In genomic region chr15:74176262-74177208, GRCh38 we compare ENCODE assay signal across 16 cellular contexts. TPM values are rescaled to one million over a fixed set of nuclear protein-coding genes. Genes with fewer than 3 reads are reported as not detected.
DNase-seq lines count a peak whose midpoint lies in the region; ATAC-seq and TF ChIP-seq lines count a peak whose summit lies in the region.
"Had no signal": no experiment of that assay in that cellular context is flagged by ENCODE, and none has a peak within 500 bp of the region (broad histone marks: within the 10 kb centered on the region; RNA-seq: fewer than 3 reads in every experiment).

No MANE protein-coding gene starts in this region.

- no peak for TF ChIP-seq POLR2A in IMR-90 (IDR thresholded peaks at IDR 0.05; ENCODE audit: low read depth, low read length)
- TF ChIP-seq POLR2A in testis (IDR thresholded peaks at IDR 0.05): no peak

- 70% methylated on average over 6 of the region's 10 CpGs; no CpG with 5 or more reads in 1 of the 2 experiments for WGBS in IMR-90 (ENCODE audit: extremely low coverage in 2 of 2, insufficient read length in 1 of 2), 2 experiments
- WGBS in testis, 2 donors: 60 to 74% methylated on average over 9 to 10 of the region's 10 CpGs

- H3K36me3 Mint-ChIP-seq in chondrocyte (ENCODE audit: low read depth): peaks cover 5% of the 10 kb centered on the region
- H3K36me3 Mint-ChIP-seq in osteocyte (ENCODE audit: unreplicated experiment): peaks cover 7% of the 10 kb centered on the region
- no peaks in the 10 kb centered on the region for H3K36me3 Mint-ChIP-seq in activated naive CD4-positive, alpha-beta T cell treated with anti-CD3 and anti-CD28 coated beads, Interleukin-2, amount 50 U/mL, for 72 hours

- H3K9me3 Mint-ChIP-seq in chondrocyte (ENCODE audit: low read depth): no peaks in the 10 kb centered on the region
- H3K9me3 Mint-ChIP-seq in osteocyte (ENCODE audit: unreplicated experiment): no peaks in the 10 kb centered on the region
- H3K9me3 Mint-ChIP-seq in activated naive CD4-positive, alpha-beta T cell treated with anti-CD3 and anti-CD28 coated beads, Interleukin-2, amount 50 U/mL, for 72 hours: no peaks in the 10 kb centered on the region
- H3K9me3 Mint-ChIP-seq: CD4-positive, alpha-beta T cell had no signal

- no peak for DNase-seq in IMR-90
- DNase-seq in chondrocyte (ENCODE audit: low spot score): peak; percentile 66
- DNase-seq in osteocyte (ENCODE audit: extremely low spot score, unreplicated experiment): no peak
- no peak for DNase-seq in activated naive CD4-positive, alpha-beta T cell treated with anti-CD3 and anti-CD28 coated beads, Interleukin-2, amount 50 U/mL, for 72 hours (ENCODE audit: low spot score in 2 of 2)
- no peak for DNase-seq in testis
- no peak for DNase-seq in SW 1271 (lab: John Stamatoyannopoulos, UW)
- DNase-seq: activated CD4-positive, alpha-beta T cell treated with anti-CD3 and anti-CD28 coated beads for 48 hours; activated naive CD4-positive, alpha-beta T cell; CD4-positive, alpha-beta T cell; HCEC 1CT; NCI-H510A treated with DMSO at 0.1 percent for 48 hours; stimulated activated CD4-positive, alpha-beta T cell treated with anti-CD3 and anti-CD28 coated beads, Interleukin-12 subunit alpha, Interleukin-12 subunit beta, amount 100 ng/mL, for 4 hours had no signal

- no peaks in the 10 kb centered on the region for H3K79me1 ChIP-seq in IMR-90 (ENCODE audit: low read depth in 1 of 2, low read length in 2 of 2)

- ATAC-seq in IMR-90 (ENCODE audit: low read depth): no peak
- ATAC-seq in activated naive CD4-positive, alpha-beta T cell treated with anti-CD3 and anti-CD28 coated beads, Interleukin-2, amount 50 U/mL, for 72 hours: no peak

- H3K27me3 Mint-ChIP-seq in chondrocyte (ENCODE audit: low read depth) (no peaks in the 10 kb centered on the region), osteocyte (ENCODE audit: unreplicated experiment) (no peaks in the 10 kb centered on the region)
- H3K27me3 Mint-ChIP-seq: CD4-positive, alpha-beta T cell had no signal

- H3K18ac ChIP-seq in IMR-90 (ENCODE audit: low read depth, low read length): no peak overlapping the region

- peaks cover 29% of the 10 kb centered on the region for H3K9me1 ChIP-seq in IMR-90 (ENCODE audit: insufficient read depth, low read length)

- H2BK120ac ChIP-seq in IMR-90 (ENCODE audit: low read depth, low read length): no peak overlapping the region; the same call in 1 of the 2 replicates

- H2BK20ac ChIP-seq in IMR-90 (ENCODE audit: low read depth, low read length): no peak overlapping the region

- no peak overlapping the region for H3K23ac ChIP-seq in IMR-90 (ENCODE audit: low read depth, low read length)

- in situ Hi-C loops in IMR-90 (cut with MboI; ENCODE audit: low sequenced_read_pairs): no loop called here

- no peak overlapping the region for H4K5ac ChIP-seq in IMR-90 (ENCODE audit: low read depth, low read length)

- H3K4me3 ChIP-seq in IMR-90 (ENCODE audit: insufficient read depth, low read depth, low read length): no peak overlapping the region
- H3K4me3 ChIP-seq in testis: no peak overlapping the region
- H3K4me3 ChIP-seq: SJSA1 had no signal

- no peak overlapping the region for H3K9ac ChIP-seq in IMR-90 (ENCODE audit: low read depth, low read length)

- H3K4me1 ChIP-seq in IMR-90 (ENCODE audit: control insufficient read depth, insufficient read depth, low read length) (peaks cover 37% of the 10 kb centered on the region), testis (peaks cover 56% of the 10 kb centered on the region)

- H2AK5ac ChIP-seq in IMR-90 (ENCODE audit: low read depth, low read length): peak overlapping the region; percentile 30; the same call in 1 of the 2 replicates

- H3K27ac ChIP-seq in IMR-90 (ENCODE audit: insufficient read depth, low read length) (no peak overlapping the region), testis (peak overlapping the region in 1 of 2 donors; percentile 66)
- H3K27ac ChIP-seq: SJSA1 had no signal

- POLR2A ChIA-PET in IMR-90 (lab: Charles Lee; ENCODE audit: unreplicated experiment): no interaction called here

- no peak overlapping the region for H2BK15ac ChIP-seq in IMR-90 (ENCODE audit: low read depth, low read length)

- BruUV-seq in IMR-90 (replicated peaks; lab: Mats Ljungman, UMichigan): no TSS peak

- H2AFZ ChIP-seq in IMR-90 (replicated peaks; ENCODE audit: low read length, poor library complexity): peak overlapping the region; percentile 37

- no peak overlapping the region for H4K91ac ChIP-seq in IMR-90 (ENCODE audit: insufficient read depth, low read depth, low read length)

- no peak overlapping the region for H2AK9ac ChIP-seq in IMR-90 (replicated peaks; ENCODE audit: low read depth, low read length, poor library complexity)

- intact Hi-C loops in IMR-90 (cut with micrococcal nuclease) (no loop called here), testis (cut with DNase I; ENCODE audit: low total_unique reads) (no loop called here)

- no peak overlapping the region for H3K4ac ChIP-seq in IMR-90 (ENCODE audit: low read depth, low read length)

- H3K14ac ChIP-seq in IMR-90 (replicated peaks; ENCODE audit: low read depth, low read length): no peak overlapping the region

- H3K27me3 ChIP-seq in IMR-90 (ENCODE audit: control insufficient read depth, insufficient read depth, low read length) (peaks cover 2% of the 10 kb centered on the region; the same call in 1 of the 2 replicates), testis (no peaks in the 10 kb centered on the region)
- H3K27me3 ChIP-seq: SJSA1 had no signal

- H3K4me1 Mint-ChIP-seq in chondrocyte (ENCODE audit: low read depth): peaks cover 95% of the 10 kb centered on the region
- H3K4me1 Mint-ChIP-seq in osteocyte (ENCODE audit: unreplicated experiment): peaks cover 95% of the 10 kb centered on the region

- peak overlapping the region; percentile 33 for H3K4me3 Mint-ChIP-seq in chondrocyte (ENCODE audit: unreplicated experiment)
- peak overlapping the region; percentile 60 for H3K4me3 Mint-ChIP-seq in osteocyte (ENCODE audit: unreplicated experiment)
- H3K4me3 Mint-ChIP-seq: CD4-positive, alpha-beta T cell had no signal

- no peak for TF ChIP-seq CTCF in IMR-90 (conservative IDR thresholded peaks at IDR 0.05; ENCODE audit: low read depth, low read length)
- TF ChIP-seq CTCF in chondrocyte (IDR thresholded peaks at IDR 0.05): no peak
- no peak for TF ChIP-seq CTCF in osteocyte (IDR thresholded peaks at IDR 0.05)
- no peak for TF ChIP-seq CTCF in testis (IDR thresholded peaks at IDR 0.05)

- CTCF ChIA-PET in IMR-90 (lab: Yijun Ruan, JAX): no interaction called here

- no peak overlapping the region for H3K56ac ChIP-seq in IMR-90 (ENCODE audit: extremely low read depth, insufficient read depth, low read length)

- peak overlapping the region; percentile 33 for H3K27ac Mint-ChIP-seq in chondrocyte (ENCODE audit: unreplicated experiment)
- H3K27ac Mint-ChIP-seq in osteocyte (ENCODE audit: unreplicated experiment): peak overlapping the region; percentile 95
- H3K27ac Mint-ChIP-seq in activated naive CD4-positive, alpha-beta T cell treated with anti-CD3 and anti-CD28 coated beads, Interleukin-2, amount 50 U/mL, for 72 hours: peak overlapping the region in 1 of 2 donors; percentile 3
- H3K27ac Mint-ChIP-seq: CD4-positive, alpha-beta T cell had no signal

- H2BK5ac ChIP-seq in IMR-90 (ENCODE audit: low read depth, low read length, poor library complexity, severe bottlenecking): no peak overlapping the region

- no peak overlapping the region for H4K8ac ChIP-seq in IMR-90 (ENCODE audit: low read depth in 2 of 2, low read length in 2 of 2)

- dilution Hi-C loops in IMR-90 (cut with HindIII; ENCODE audit: low sequenced_read_pairs, unreplicated experiment): no loop called here

- H4K20me1 ChIP-seq in IMR-90 (ENCODE audit: insufficient read depth, low read length): peaks cover 6% of the 10 kb centered on the region; the same call in 1 of the 2 replicates

- no peak for TF ChIP-seq RAD21 in IMR-90 (IDR thresholded peaks at IDR 0.05; ENCODE audit: low read length)

- H3K36me3 ChIP-seq in IMR-90 (ENCODE audit: control insufficient read depth, insufficient read depth, low read length): no peaks in the 10 kb centered on the region
- H3K36me3 ChIP-seq in testis (ENCODE audit: low read depth, missing control alignments): no peaks in the 10 kb centered on the region
- H3K36me3 ChIP-seq: SJSA1 had no signal

- no peak overlapping the region for H3K4me2 ChIP-seq in IMR-90 (ENCODE audit: low read depth, low read length)

- H3K9me3 ChIP-seq in IMR-90 (ENCODE audit: control insufficient read depth, insufficient read depth, low read length) (no peaks in the 10 kb centered on the region), testis (no peaks in the 10 kb centered on the region)
- H3K9me3 ChIP-seq: SJSA1 had no signal

RNA-seq across cellular contexts. Expression of gene ISLR, which starts 3.0 kb away (rescaled TPM):
- under 0.01 TPM in 2 replicates for total RNA-seq in IMR-90 (2012; rRNA removed)
- 0.79 and 1.0 TPM in 2 replicates for polyA plus RNA-seq in IMR-90 (2012; rRNA removed)
- polyA plus RNA-seq in IMR-90 (2012; cell fraction: cytosol; rRNA removed): 0.53 and 2.1 TPM in 2 replicates
- 0.40 and 0.44 TPM in 2 replicates for polyA plus RNA-seq in IMR-90 (2012; cell fraction: nucleus; rRNA removed; ENCODE audit: low replicate concordance)
- total RNA-seq in chondrocyte: 49.6 to 143 TPM (median 53.3 TPM) in 3 replicates
- 108 and 110 TPM in 2 replicates for total RNA-seq in osteocyte
- total RNA-seq in activated naive CD4-positive, alpha-beta T cell treated with anti-CD3 and anti-CD28 coated beads, Interleukin-2, amount 50 U/mL, for 72 hours: not detected
- 10 to 100 TPM; 24.0 to 39.5 TPM for total RNA-seq in testis
- 73.7 TPM for polyA plus RNA-seq in testis (ENCODE audit: insufficient read depth, low read depth, low replicate concordance)
- total RNA-seq: CD4-positive, alpha-beta T cell; dermis microvascular lymphatic vessel endothelial cell; mononuclear cell; SJSA1 had no signal

RNA-seq across cellular contexts. Expression of gene STRA6, which starts 26.1 kb away (rescaled TPM):
- total RNA-seq in IMR-90 (2012; rRNA removed) (not detected in 2 replicates), chondrocyte (4.9 to 12.7 TPM (median 5.4 TPM) in 3 replicates), osteocyte (23.2 and 25.8 TPM in 2 replicates), testis (1 to 10 TPM; 4.1 to 9.3 TPM)
- polyA plus RNA-seq in IMR-90 (2012; rRNA removed) (0.14 and 0.17 TPM in 2 replicates), testis (ENCODE audit: insufficient read depth, low read depth, low replicate concordance) (14.1 TPM)
- polyA plus RNA-seq in IMR-90 (2012; cell fraction: cytosol; rRNA removed): 0.11 TPM in 1 of 2 replicates, not detected in the other
- polyA plus RNA-seq in IMR-90 (2012; cell fraction: nucleus; rRNA removed; ENCODE audit: low replicate concordance): 0.37 and 0.60 TPM in 2 replicates
- under 1 TPM in 1 of 2 donors, not detected in 1; 0.14 TPM for total RNA-seq in activated naive CD4-positive, alpha-beta T cell treated with anti-CD3 and anti-CD28 coated beads, Interleukin-2, amount 50 U/mL, for 72 hours
- total RNA-seq: CD4-positive, alpha-beta T cell; mononuclear cell had no signal

RNA-seq across cellular contexts. Expression of gene ISLR2, which starts 46.1 kb away (rescaled TPM):
- total RNA-seq in IMR-90 (2012; rRNA removed) (not detected in 2 replicates), chondrocyte (2.9 to 4.9 TPM (median 3.2 TPM) in 3 replicates), osteocyte (6.1 TPM in 2 replicates), testis (10 to 100 TPM; 12.8 to 17.7 TPM)
- polyA plus RNA-seq in IMR-90 (2012; rRNA removed) (not detected in 2 replicates), testis (ENCODE audit: insufficient read depth, low read depth, low replicate concordance) (26.1 TPM)
- polyA plus RNA-seq in IMR-90 (2012; cell fraction: cytosol; rRNA removed): not detected in 2 replicates
- polyA plus RNA-seq in IMR-90 (2012; cell fraction: nucleus; rRNA removed; ENCODE audit: low replicate concordance): not detected in 2 replicates
- not detected for total RNA-seq in activated naive CD4-positive, alpha-beta T cell treated with anti-CD3 and anti-CD28 coated beads, Interleukin-2, amount 50 U/mL, for 72 hours
- total RNA-seq: CD4-positive, alpha-beta T cell; mononuclear cell; SJSA1 had no signal

RNA-seq across cellular contexts. Expression of gene CCDC33, which starts 59.6 kb away (rescaled TPM):
- not detected in 2 replicates for total RNA-seq in IMR-90 (2012; rRNA removed)
- polyA plus RNA-seq in IMR-90 (2012; rRNA removed): not detected in 2 replicates
- polyA plus RNA-seq in IMR-90 (2012; cell fraction: cytosol; rRNA removed): not detected in 2 replicates
- polyA plus RNA-seq in IMR-90 (2012; cell fraction: nucleus; rRNA removed; ENCODE audit: low replicate concordance): not detected in 2 replicates
- total RNA-seq in chondrocyte: not detected in 3 replicates
- total RNA-seq in osteocyte: not detected in 2 replicates
- total RNA-seq in activated naive CD4-positive, alpha-beta T cell treated with anti-CD3 and anti-CD28 coated beads, Interleukin-2, amount 50 U/mL, for 72 hours: not detected
- total RNA-seq in testis: 10 to 100 TPM; 11.6 to 18.5 TPM
- 41.3 TPM for polyA plus RNA-seq in testis (ENCODE audit: insufficient read depth, low read depth, low replicate concordance)
- total RNA-seq: CD4-positive, alpha-beta T cell; dermis microvascular lymphatic vessel endothelial cell; glomerular endothelial cell; mononuclear cell; SJSA1 had no signal

Comparison
In these comparisons a context has a peak if more than half of its experiments do, and no peak if none do; other contexts are left out.
1. RNA of gene ISLR, which starts 3.0 kb away (total RNA-seq): 108 to 110 TPM in osteocyte, 49.6 to 143 TPM in chondrocyte and 24.0 to 39.5 TPM in testis; under 0.01 TPM in IMR-90 and not detected in activated naive CD4-positive, alpha-beta T cell treated with anti-CD3 and anti-CD28 coated beads, Interleukin-2, amount 50 U/mL, for 72 hours; every median in the first group is over 10 times any median in the second.